21 cellular contexts compared by ENCODE assay signal in genomic region chr1:165683848-165684485, GRCh38. TPM values are rescaled to one million over a fixed set of nuclear protein-coding genes. Genes with fewer than 3 reads are reported as not detected.
DNase-seq lines count a peak whose midpoint lies in the region; ATAC-seq, FAIRE-seq and TF ChIP-seq lines count a peak whose summit lies in the region.
"Had no signal": no experiment of that assay in that cellular context is flagged by ENCODE, and none has a peak within 500 bp of the region (broad histone marks: within the 10 kb centered on the region; RNA-seq: fewer than 3 reads in every experiment).

No MANE protein-coding gene starts in this region.

- no peak overlapping the region for H4K8ac ChIP-seq in IMR-90 (ENCODE audit: low read depth in 2 of 2, low read length in 2 of 2)

- no peak overlapping the region for H4K91ac ChIP-seq in IMR-90 (ENCODE audit: insufficient read depth, low read depth, low read length)

- no peak overlapping the region for H2AK5ac ChIP-seq in IMR-90 (ENCODE audit: low read depth, low read length)

- no peak for DNase-seq in HepG2 (ENCODE audit: low spot score)
- no peak for DNase-seq in right lobe of liver
- no peak for DNase-seq in IMR-90
- peak; percentile 21 for DNase-seq in fibroblast of the aortic adventitia (ENCODE audit: low read depth)
- no peak for DNase-seq in caudate nucleus (lab: John Stamatoyannopoulos, UW)
- no peak for DNase-seq in occipital lobe (lab: John Stamatoyannopoulos, UW)
- DNase-seq: ACHN; AML-193; GF-D8; Kasumi-1; NCI-H1092 treated with DMSO at 0.1 percent for 48 hours; NCI-H2081 treated with DMSO at 0.1 percent for 48 hours; NCI-H748 treated with DMSO at 0.1 percent for 48 hours; NK-92 treated with Interleukin-12 subunit alpha and Interleukin-12 subunit beta, amount 100 ng/mL, for 24 hours had no signal

- H3K4me1 ChIP-seq in HepG2 (ENCODE audit: insufficient read depth, low read length), result peaks cover 15% of the 10 kb centered on the region
- H3K4me1 ChIP-seq in right lobe of liver, result peaks cover 0 to 26% (median 5%) of the 10 kb centered on the region in 4 donors
- no peaks in the 10 kb centered on the region for H3K4me1 ChIP-seq in IMR-90 (ENCODE audit: control insufficient read depth, insufficient read depth, low read length)
- H3K4me1 ChIP-seq: HAP-1 had no signal

- H3K9me1 ChIP-seq in IMR-90 (ENCODE audit: insufficient read depth, low read length), result no peaks in the 10 kb centered on the region; the same call in 1 of the 2 replicates

- TF ChIP-seq RAD21 in HepG2 (CRISPR knock-in tag; IDR thresholded peaks at IDR 0.05) (no peak), IMR-90 (IDR thresholded peaks at IDR 0.05; ENCODE audit: low read length) (no peak)

- H3K14ac ChIP-seq in IMR-90 (replicated peaks; ENCODE audit: low read depth, low read length), result no peak overlapping the region

- no peak overlapping the region for H2AK9ac ChIP-seq in IMR-90 (replicated peaks; ENCODE audit: low read depth, low read length, poor library complexity)

- TF ChIP-seq CTCF in HepG2 (CRISPR knock-in tag; IDR thresholded peaks at IDR 0.05) (no peak), right lobe of liver (IDR thresholded peaks at IDR 0.05) (no peak), IMR-90 (conservative IDR thresholded peaks at IDR 0.05; ENCODE audit: low read depth, low read length) (no peak), fibroblast of the aortic adventitia (IDR thresholded peaks at IDR 0.05; ENCODE audit: insufficient read depth, low read length) (no peak)

- H4K5ac ChIP-seq in IMR-90 (ENCODE audit: low read depth, low read length), result no peak overlapping the region

- POLR2A ChIA-PET in HepG2 (lab: Yijun Ruan, JAX), result no interaction called here
- POLR2A ChIA-PET in IMR-90 (lab: Charles Lee; ENCODE audit: unreplicated experiment), result no interaction called here

- no peak overlapping the region for H3K4me3 ChIP-seq in HepG2 (replicated peaks in 1 of 3; ENCODE audit: insufficient read depth in 1 of 3, low read depth in 2 of 3, low read length in 3 of 3)
- H3K4me3 ChIP-seq in right lobe of liver, result no peak overlapping the region
- no peak overlapping the region for H3K4me3 ChIP-seq in IMR-90 (ENCODE audit: insufficient read depth, low read depth, low read length)
- H3K4me3 ChIP-seq in fibroblast of the aortic adventitia (ENCODE audit: low read depth, low read length), result no peak overlapping the region
- H3K4me3 ChIP-seq: GM12878, HAP-1 had no signal

- H4K20me1 ChIP-seq in HepG2 (ENCODE audit: insufficient read depth, low read length), result no peaks in the 10 kb centered on the region
- H4K20me1 ChIP-seq in IMR-90 (ENCODE audit: insufficient read depth, low read length), result peaks cover 3% of the 10 kb centered on the region; the same call in 1 of the 2 replicates

- peaks cover 28 to 30% of the 10 kb centered on the region in 2 experiments for H3K79me1 ChIP-seq in IMR-90 (ENCODE audit: low read depth in 1 of 2, low read length in 2 of 2)

- no peak overlapping the region for H2BK20ac ChIP-seq in IMR-90 (ENCODE audit: low read depth, low read length)

- H3K79me2 ChIP-seq in HepG2 (ENCODE audit: insufficient read depth, low read length), result peaks cover 3% of the 10 kb centered on the region

- H2BK5ac ChIP-seq in IMR-90 (ENCODE audit: low read depth, low read length, poor library complexity, severe bottlenecking), result no peak overlapping the region

- CTCF ChIA-PET in HepG2 (lab: Yijun Ruan, JAX; ENCODE audit: low intra/inter-chr PET ratio, low total read pairs), result no interaction called here
- CTCF ChIA-PET in IMR-90 (lab: Yijun Ruan, JAX), result no interaction called here

- FAIRE-seq in HepG2 (lab: Jason Lieb, UNC), result no peak
- FAIRE-seq: GM12878, RCC 7860 had no signal

- H2AFZ ChIP-seq in HepG2 (ENCODE audit: low read length) (no peak overlapping the region), IMR-90 (replicated peaks; ENCODE audit: low read length, poor library complexity) (no peak overlapping the region)

- dilution Hi-C loops in IMR-90 (cut with HindIII; ENCODE audit: low sequenced_read_pairs, unreplicated experiment), result no loop called here

- H3K27ac ChIP-seq in HepG2 (ENCODE audit: extremely low read length, insufficient read depth, low read length), result no peak overlapping the region
- H3K27ac ChIP-seq in right lobe of liver, result no peak overlapping the region
- no peak overlapping the region for H3K27ac ChIP-seq in IMR-90 (ENCODE audit: insufficient read depth, low read length)
- H3K27ac ChIP-seq in caudate nucleus (ENCODE audit: low read depth, low read length), result no peak overlapping the region
- H3K27ac ChIP-seq: C4-2B, HL-60 had no signal

- H2BK120ac ChIP-seq in IMR-90 (ENCODE audit: low read depth, low read length), result no peak overlapping the region

- 17% methylated on average over 1 of the region's 1 CpG for WGBS in HepG2 (ENCODE audit: low lambda C conversion rate)
- WGBS in right lobe of liver (ENCODE audit: insufficient coverage, low coverage, low lambda C conversion rate, missing lambda C conversion rate), result 0% methylated on average over 1 of the region's 1 CpG
- WGBS in IMR-90 (ENCODE audit: extremely low coverage in 2 of 2, insufficient read length in 1 of 2), 2 experiments, result no CpG with 5 or more reads among the region's 1 CpG

- H3K4ac ChIP-seq in IMR-90 (ENCODE audit: low read depth, low read length), result no peak overlapping the region

- no peak for ATAC-seq in HepG2
- no peak for ATAC-seq in right lobe of liver
- peak; percentile 60 for ATAC-seq in IMR-90 (ENCODE audit: low read depth)
- no peak for ATAC-seq in HG02610 (IDR thresholded peaks at IDR 0.05; ENCODE audit: unreplicated experiment)
- ATAC-seq: GM12878, Right ventricle myocardium inferior had no signal

- H3K9ac ChIP-seq in HepG2 (ENCODE audit: insufficient read depth, low read depth, low read length) (no peak overlapping the region), IMR-90 (ENCODE audit: low read depth, low read length) (no peak overlapping the region)

- H3K36me3 ChIP-seq in HepG2 (replicated peaks in 1 of 2; ENCODE audit: control insufficient read depth in 1 of 2, insufficient read depth in 2 of 2, low read length in 2 of 2) (peaks cover 4 to 35% of the 10 kb centered on the region in 2 experiments), right lobe of liver (peaks cover 0 to 26% (median 11%) of the 10 kb centered on the region in 4 donors), IMR-90 (ENCODE audit: control insufficient read depth, insufficient read depth, low read length) (peaks cover 26% of the 10 kb centered on the region)

- H3K9me3 ChIP-seq in HepG2 (ENCODE audit: low read length), result peaks cover 7% of the 10 kb centered on the region; the same call in 1 of the 2 replicates
- no peaks in the 10 kb centered on the region for H3K9me3 ChIP-seq in right lobe of liver
- no peaks in the 10 kb centered on the region for H3K9me3 ChIP-seq in IMR-90 (ENCODE audit: control insufficient read depth, insufficient read depth, low read length)
- H3K9me3 ChIP-seq: HAP-1 had no signal

- no peak overlapping the region for H2BK15ac ChIP-seq in IMR-90 (ENCODE audit: low read depth, low read length)

- TF ChIP-seq POLR2A in HepG2 (IDR thresholded peaks at IDR 0.05; ENCODE audit: insufficient read depth in 1 of 2, low read depth in 2 of 2, low read length in 2 of 2) (no peak), right lobe of liver (IDR thresholded peaks at IDR 0.05) (no peak), IMR-90 (IDR thresholded peaks at IDR 0.05; ENCODE audit: low read depth, low read length) (no peak)

- no peak overlapping the region for H3K18ac ChIP-seq in IMR-90 (ENCODE audit: low read depth, low read length)

- H3K4me2 ChIP-seq in HepG2 (ENCODE audit: low read depth, low read length) (no peak overlapping the region), IMR-90 (ENCODE audit: low read depth, low read length) (no peak overlapping the region)

- H3K27me3 ChIP-seq in HepG2 (ENCODE audit: control insufficient read depth in 1 of 2, insufficient read depth in 2 of 2, low read length in 2 of 2) (no peaks in the 10 kb centered on the region), right lobe of liver (no peaks in the 10 kb centered on the region), IMR-90 (ENCODE audit: control insufficient read depth, insufficient read depth, low read length) (no peaks in the 10 kb centered on the region)

- TF ChIP-seq EP300 in HepG2 (IDR thresholded peaks at IDR 0.05; ENCODE audit: low read depth in 2 of 2, low read length in 2 of 2), result no peak
- TF ChIP-seq EP300 in HepG2 (CRISPR knock-in tag; IDR thresholded peaks at IDR 0.05; ENCODE audit: borderline replicate concordance), result no peak

- intact Hi-C loops in HepG2 (cut with micrococcal nuclease; ENCODE audit: unreplicated experiment) (no loop called here), right lobe of liver (cut with DNase I) (no loop called here), IMR-90 (cut with micrococcal nuclease) (no loop called here)

- in situ Hi-C loops in HepG2 (cut with HindIII; ENCODE audit: extremely low pct_ligation_motif_present, low pct_unique_long_range_greater_than_20kb) (no loop called here), IMR-90 (cut with MboI; ENCODE audit: low sequenced_read_pairs) (no loop called here)

- H3K56ac ChIP-seq in IMR-90 (ENCODE audit: extremely low read depth, insufficient read depth, low read length), result no peak overlapping the region

- no TSS peak for BruUV-seq in HepG2 (replicated peaks; lab: Mats Ljungman, UMichigan)
- no TSS peak for BruUV-seq in IMR-90 (replicated peaks; lab: Mats Ljungman, UMichigan)

- H3K23ac ChIP-seq in IMR-90 (ENCODE audit: low read depth, low read length), result no peak overlapping the region

RNA-seq across cellular contexts. Expression of gene ALDH9A1, which starts 14.4 kb away (rescaled TPM):
- total RNA-seq in HepG2 (2016; rRNA removed; fragmentation: Illumina TruSeq; extraction: Trizol), result 38.5 and 52.7 TPM in 2 replicates
- total RNA-seq in HepG2 (2016; cell fraction: cytosol; rRNA removed; fragmentation: Illumina TruSeq; extraction: Trizol; ENCODE audit: low read depth), result 7.1 and 9.1 TPM in 2 replicates
- 38.4 and 54.3 TPM in 2 replicates for total RNA-seq in HepG2 (2016; cell fraction: insoluble cytoplasmic fraction; rRNA removed; fragmentation: Illumina TruSeq; extraction: Trizol)
- total RNA-seq in HepG2 (2016; cell fraction: membrane; rRNA removed; fragmentation: Illumina TruSeq; extraction: Trizol), result 14.3 and 17.8 TPM in 2 replicates
- 19.4 and 21.3 TPM in 2 replicates for total RNA-seq in HepG2 (2016; cell fraction: nucleus; rRNA removed; fragmentation: Illumina TruSeq; extraction: Trizol)
- polyA plus RNA-seq in HepG2 (2011; rRNA removed), result 17.1 and 27.5 TPM in 2 replicates
- polyA plus RNA-seq in HepG2 (2011; cell fraction: cytosol; rRNA removed), result 11.1 and 19.0 TPM in 2 replicates
- polyA plus RNA-seq in HepG2 (2011; cell fraction: nucleus; rRNA removed), result 6.4 and 7.2 TPM in 2 replicates
- 17.1 and 26.3 TPM in 2 replicates for polyA plus RNA-seq in HepG2 (2012)
- 3.8 and 4.1 TPM in 2 replicates for polyA plus RNA-seq in HepG2 (2016; cell fraction: cytosol; fragmentation: Illumina TruSeq; extraction: Trizol; ENCODE audit: low read depth)
- polyA plus RNA-seq in HepG2 (2016; cell fraction: insoluble cytoplasmic fraction; fragmentation: Illumina TruSeq; extraction: Trizol; ENCODE audit: low read depth), result 44.3 and 45.9 TPM in 2 replicates
- polyA plus RNA-seq in HepG2 (2016; cell fraction: membrane; fragmentation: Illumina TruSeq; extraction: Trizol; ENCODE audit: low read depth), result 9.1 and 10.6 TPM in 2 replicates
- polyA plus RNA-seq in HepG2 (2016; cell fraction: nucleus; fragmentation: Illumina TruSeq; extraction: Trizol; ENCODE audit: insufficient read depth, low read depth), result 19.2 and 22.1 TPM in 2 replicates
- 23.3 and 82.5 TPM in 2 replicates for polyA minus RNA-seq in HepG2 (2011; rRNA and poly(A)+ RNA removed; ENCODE audit: low replicate concordance)
- polyA minus RNA-seq in HepG2 (2011; cell fraction: cytosol; rRNA and poly(A)+ RNA removed), result 19.5 and 19.6 TPM in 2 replicates
- polyA minus RNA-seq in HepG2 (2011; cell fraction: nucleus; rRNA and poly(A)+ RNA removed), result 14.4 and 23.9 TPM in 2 replicates
- 100 to 1,000 TPM in 3 of 6 experiments, 10 to 100 TPM in 3; 69.7 to 139 (median 93.8) TPM for total RNA-seq in right lobe of liver
- total RNA-seq in IMR-90 (2012; rRNA removed), result 43.7 and 101 TPM in 2 replicates
- polyA plus RNA-seq in IMR-90 (2012; rRNA removed), result 40.1 and 43.5 TPM in 2 replicates
- polyA plus RNA-seq in IMR-90 (2012; cell fraction: cytosol; rRNA removed), result 12.9 and 19.0 TPM in 2 replicates
- polyA plus RNA-seq in IMR-90 (2012; cell fraction: nucleus; rRNA removed; ENCODE audit: low replicate concordance), result 8.8 and 44.9 TPM in 2 replicates
- total RNA-seq in fibroblast of the aortic adventitia (ENCODE audit: low replicate concordance), result 71.7 and 97.2 TPM in 2 replicates
- total RNA-seq in occipital lobe, result 63.2 TPM

RNA-seq across cellular contexts. Expression of gene MGST3, which starts 52.9 kb away (rescaled TPM):
- total RNA-seq in HepG2 (2016; rRNA removed; fragmentation: Illumina TruSeq; extraction: Trizol) (34.3 and 59.7 TPM in 2 replicates), right lobe of liver (100 to 1,000 TPM in 3 of 6 experiments, 10 to 100 TPM in 3; 74.0 to 141 (median 103) TPM), IMR-90 (2012; rRNA removed) (132 and 159 TPM in 2 replicates), fibroblast of the aortic adventitia (ENCODE audit: low replicate concordance) (178 and 183 TPM in 2 replicates), occipital lobe (200 TPM)
- 11.6 and 14.9 TPM in 2 replicates for total RNA-seq in HepG2 (2016; cell fraction: cytosol; rRNA removed; fragmentation: Illumina TruSeq; extraction: Trizol; ENCODE audit: low read depth)
- total RNA-seq in HepG2 (2016; cell fraction: insoluble cytoplasmic fraction; rRNA removed; fragmentation: Illumina TruSeq; extraction: Trizol), result 39.1 and 57.7 TPM in 2 replicates
- 12.2 and 18.3 TPM in 2 replicates for total RNA-seq in HepG2 (2016; cell fraction: membrane; rRNA removed; fragmentation: Illumina TruSeq; extraction: Trizol)
- total RNA-seq in HepG2 (2016; cell fraction: nucleus; rRNA removed; fragmentation: Illumina TruSeq; extraction: Trizol), result 32.4 and 38.4 TPM in 2 replicates
- polyA plus RNA-seq in HepG2 (2011; rRNA removed) (54.7 and 61.2 TPM in 2 replicates), IMR-90 (2012; rRNA removed) (213 and 284 TPM in 2 replicates)
- 57.4 and 63.3 TPM in 2 replicates for polyA plus RNA-seq in HepG2 (2011; cell fraction: cytosol; rRNA removed)
- 31.0 and 32.2 TPM in 2 replicates for polyA plus RNA-seq in HepG2 (2011; cell fraction: nucleus; rRNA removed)
- polyA plus RNA-seq in HepG2 (2012), result 28.7 and 43.7 TPM in 2 replicates
- 12.4 and 14.4 TPM in 2 replicates for polyA plus RNA-seq in HepG2 (2016; cell fraction: cytosol; fragmentation: Illumina TruSeq; extraction: Trizol; ENCODE audit: low read depth)
- 29.5 and 43.0 TPM in 2 replicates for polyA plus RNA-seq in HepG2 (2016; cell fraction: insoluble cytoplasmic fraction; fragmentation: Illumina TruSeq; extraction: Trizol; ENCODE audit: low read depth)
- polyA plus RNA-seq in HepG2 (2016; cell fraction: membrane; fragmentation: Illumina TruSeq; extraction: Trizol; ENCODE audit: low read depth), result 12.9 and 15.3 TPM in 2 replicates
- 45.3 and 49.9 TPM in 2 replicates for polyA plus RNA-seq in HepG2 (2016; cell fraction: nucleus; fragmentation: Illumina TruSeq; extraction: Trizol; ENCODE audit: insufficient read depth, low read depth)
- polyA minus RNA-seq in HepG2 (2011; rRNA and poly(A)+ RNA removed; ENCODE audit: low replicate concordance), result 38.9 and 110 TPM in 2 replicates
- polyA minus RNA-seq in HepG2 (2011; cell fraction: cytosol; rRNA and poly(A)+ RNA removed), result 16.2 and 23.4 TPM in 2 replicates
- 25.5 and 28.5 TPM in 2 replicates for polyA minus RNA-seq in HepG2 (2011; cell fraction: nucleus; rRNA and poly(A)+ RNA removed)
- polyA plus RNA-seq in IMR-90 (2012; cell fraction: cytosol; rRNA removed), result 205 and 256 TPM in 2 replicates
- 46.8 and 155 TPM in 2 replicates for polyA plus RNA-seq in IMR-90 (2012; cell fraction: nucleus; rRNA removed; ENCODE audit: low replicate concordance)
